Comparison of ENCODE assay signal across 24 cellular contexts in genomic region chr7:43117842-43118241, GRCh38. TPM values are rescaled to one million over a fixed set of nuclear protein-coding genes. Genes with fewer than 3 reads are reported as not detected.
"Had no signal": no experiment of that assay in that cellular context is flagged by ENCODE, and none has a peak within 500 bp of the region (broad histone marks: within the 10 kb centered on the region; RNA-seq: fewer than 3 reads in every experiment).

No MANE protein-coding gene starts in this region.

- H3K4me3 ChIP-seq: cardiac muscle cell had no signal

- FAIRE-seq: RCC 7860 had no signal

- ATAC-seq: activated T-cell treated with anti-CD3 and anti-CD28 coated beads, Interleukin-2, amount 50 U/mL, for 4 hours; activated T-helper 17 cell treated with anti-CD3 and anti-CD28 coated beads, Interleukin-2, amount 50 U/mL, for 72 hours; PC-3 had no signal

- H3K4me3 Mint-ChIP-seq: activated naive CD4-positive, alpha-beta T cell treated with anti-CD3 and anti-CD28 coated beads for 36 hours; activated naive CD8-positive, alpha-beta T cell; activated T-cell treated with anti-CD3 and anti-CD28 coated beads, Interleukin-2, amount 50 U/mL, for 4 hours; activated T-helper 17 cell treated with anti-CD3 and anti-CD28 coated beads, Interleukin-2, amount 50 U/mL, for 72 hours had no signal

- H3K27ac ChIP-seq: brain microvascular endothelial cell, cardiac muscle cell, VCaP had no signal

- H3K36me3 Mint-ChIP-seq: activated naive CD8-positive, alpha-beta T cell had no signal

- H3K27ac Mint-ChIP-seq: activated naive CD4-positive, alpha-beta T cell treated with anti-CD3 and anti-CD28 coated beads for 36 hours; activated naive CD8-positive, alpha-beta T cell; activated T-helper 17 cell treated with anti-CD3 and anti-CD28 coated beads, Interleukin-2, amount 50 U/mL, for 72 hours had no signal

- H3K9me3 Mint-ChIP-seq: activated naive CD4-positive, alpha-beta T cell treated with anti-CD3 and anti-CD28 coated beads for 36 hours; activated T-cell treated with anti-CD3 and anti-CD28 coated beads, Interleukin-2, amount 50 U/mL, for 4 hours; activated T-helper 17 cell treated with anti-CD3 and anti-CD28 coated beads, Interleukin-2, amount 50 U/mL, for 72 hours had no signal

- DNase-seq: activated CD4-positive, alpha-beta T cell treated with anti-CD3 and anti-CD28 coated beads for 48 hours; activated CD4-positive, alpha-beta T cell treated with anti-CD3 and anti-CD28 coated beads, Interleukin-2, amount 50 U/mL, for 4 hours; activated CD8-positive, alpha-beta memory T cell treated with anti-CD3 and anti-CD28 coated beads for 24 hours; activated gamma-delta T cell; activated naive CD4-positive, alpha-beta T cell treated with anti-CD3 and anti-CD28 coated beads for 36 hours; activated T-cell treated with anti-CD3 and anti-CD28 coated beads, Interleukin-2, amount 50 U/mL, for 4 hours; brain microvascular endothelial cell; NCI-H1092; NCI-H1417; NCI-H2029; NCI-H2107; NCI-H2171 treated with DMSO at 0.1 percent for 48 hours; NCI-H226; NCI-H526; PC-3; SHP77 treated with DMSO at 0.1 percent for 48 hours; T-helper 2 cell; T1000 had no signal

- H3K36me3 ChIP-seq: brain microvascular endothelial cell, cardiac muscle cell had no signal

RNA-seq across cellular contexts. Expression of gene HECW1, which starts 5.4 kb away (rescaled TPM):
- total RNA-seq: activated naive CD4-positive, alpha-beta T cell treated with anti-CD3 and anti-CD28 coated beads for 36 hours; activated T-cell treated with anti-CD3 and anti-CD28 coated beads, Interleukin-2, amount 50 U/mL, for 4 hours; activated T-helper 17 cell treated with anti-CD3 and anti-CD28 coated beads, Interleukin-2, amount 50 U/mL, for 72 hours; MCF 10A had no signal
